Comparison of ENCODE assay signal across 29 cellular contexts in genomic region chr7:95001258-95001657, GRCh38.
"Had no signal": no experiment of that assay in that cellular context is flagged by ENCODE, and none has a peak within 500 bp of the region (broad histone marks: within the 10 kb centered on the region; RNA-seq: fewer than 3 reads in every experiment).

No MANE protein-coding gene starts in this region.

- DNase-seq: central memory CD4-positive, alpha-beta T cell; colonic mucosa; effector CD8-positive, alpha-beta T cell; endodermal cell; foreskin fibroblast; glutamatergic neuron; heart right ventricle; hippocampal formation; islet precursor cell; kidney glomerular epithelial cell; mammary epithelial cell; naive B cell; stimulated activated CD4-positive, alpha-beta T cell treated with anti-CD3 and anti-CD28 coated beads, Interleukin-4, amount 100 ng/mL, for 4 hours; stimulated activated naive CD8-positive, alpha-beta T cell treated with anti-CD3 and anti-CD28 coated beads, Interleukin-15, Interleukin-2, amounts not matched to agents 100 U/mL and 50 U/mL, for 24 hours; substantia nigra; testis; tibial artery had no signal

- H3K27ac Mint-ChIP-seq: dendritic cell treated with granulocyte-macrophage colony-stimulating factor and Interleukin-4, amounts not matched to agents 40 ng/mL and 50 ng/mL, for 4 days; endodermal cell; naive B cell; natural killer cell treated with Interleukin-12 subunit alpha and Interleukin-12 subunit beta and Interleukin-15 and Interleukin-18, amount 100 ng/mL, for 72 hours; neural progenitor cell; stimulated activated memory B cell treated with anti-CD40 and anti-IgM and Interleukin-4, amounts not matched to agents 10 μg/mL and 1 μg/mL and 100 μg/mL, for 72 hours; type B pancreatic cell had no signal

- H3K9me3 Mint-ChIP-seq: dendritic cell treated with granulocyte-macrophage colony-stimulating factor and Interleukin-4, amounts not matched to agents 40 ng/mL and 50 ng/mL, for 4 days; endodermal cell; naive B cell; natural killer cell treated with Interleukin-12 subunit alpha and Interleukin-12 subunit beta and Interleukin-15 and Interleukin-18, amount 100 ng/mL, for 72 hours; neural progenitor cell; stimulated activated memory B cell treated with anti-CD40 and anti-IgM and Interleukin-4, amounts not matched to agents 10 μg/mL and 1 μg/mL and 100 μg/mL, for 72 hours; type B pancreatic cell had no signal

- H3K4me3 ChIP-seq: colonic mucosa, gastroesophageal sphincter, heart right ventricle, neural progenitor cell, prostate gland, right atrium auricular region, testis, tibial artery had no signal

- H3K36me3 Mint-ChIP-seq: naive B cell; natural killer cell treated with Interleukin-12 subunit alpha and Interleukin-12 subunit beta and Interleukin-15 and Interleukin-18, amount 100 ng/mL, for 72 hours; neural progenitor cell; stimulated activated memory B cell treated with anti-CD40 and anti-IgM and Interleukin-4, amounts not matched to agents 10 μg/mL and 1 μg/mL and 100 μg/mL, for 72 hours; type B pancreatic cell had no signal

- ATAC-seq: esophagus mucosa; gastroesophageal sphincter; heart right ventricle; natural killer cell treated with Interleukin-12 subunit alpha and Interleukin-12 subunit beta and Interleukin-15 and Interleukin-18, amount 100 ng/mL, for 72 hours; sciatic nerve; stimulated activated memory B cell treated with anti-CD40 and anti-IgM and Interleukin-4, amounts not matched to agents 10 μg/mL and 1 μg/mL and 100 μg/mL, for 72 hours; stimulated activated naive CD8-positive, alpha-beta T cell treated with anti-CD3 and anti-CD28 coated beads, Interleukin-15, Interleukin-2, amounts not matched to agents 100 U/mL and 50 U/mL, for 24 hours had no signal

- H3K27me3 ChIP-seq: colonic mucosa, gastroesophageal sphincter, heart right ventricle, neural progenitor cell, right atrium auricular region, testis, tibial artery had no signal

- H3K36me3 ChIP-seq: colonic mucosa, gastroesophageal sphincter, heart right ventricle, neural progenitor cell, prostate gland, right atrium auricular region, tibial artery had no signal

- H3K27me3 Mint-ChIP-seq: dendritic cell treated with granulocyte-macrophage colony-stimulating factor and Interleukin-4, amounts not matched to agents 40 ng/mL and 50 ng/mL, for 4 days; naive B cell; natural killer cell treated with Interleukin-12 subunit alpha and Interleukin-12 subunit beta and Interleukin-15 and Interleukin-18, amount 100 ng/mL, for 72 hours; stimulated activated memory B cell treated with anti-CD40 and anti-IgM and Interleukin-4, amounts not matched to agents 10 μg/mL and 1 μg/mL and 100 μg/mL, for 72 hours; type B pancreatic cell had no signal

- H3K4me3 Mint-ChIP-seq: dendritic cell treated with granulocyte-macrophage colony-stimulating factor and Interleukin-4, amounts not matched to agents 40 ng/mL and 50 ng/mL, for 4 days; endodermal cell; naive B cell; natural killer cell treated with Interleukin-12 subunit alpha and Interleukin-12 subunit beta and Interleukin-15 and Interleukin-18, amount 100 ng/mL, for 72 hours; neural progenitor cell; stimulated activated memory B cell treated with anti-CD40 and anti-IgM and Interleukin-4, amounts not matched to agents 10 μg/mL and 1 μg/mL and 100 μg/mL, for 72 hours; type B pancreatic cell had no signal

- H3K4me1 ChIP-seq: parathyroid adenoma, prostate gland, right atrium auricular region, testis had no signal

- H3K27ac ChIP-seq: colonic mucosa, epithelial cell of prostate, gastroesophageal sphincter, heart right ventricle, neural progenitor cell, parathyroid adenoma, prostate gland, right atrium auricular region, testis, tibial artery had no signal

- H3K4me2 ChIP-seq: neural progenitor cell had no signal

- H3K9me3 ChIP-seq: colonic mucosa, gastroesophageal sphincter, heart right ventricle, prostate gland, right atrium auricular region, testis, tibial artery had no signal
